ENCODE assay signal across 8 cellular contexts in the genomic region with DNA sequence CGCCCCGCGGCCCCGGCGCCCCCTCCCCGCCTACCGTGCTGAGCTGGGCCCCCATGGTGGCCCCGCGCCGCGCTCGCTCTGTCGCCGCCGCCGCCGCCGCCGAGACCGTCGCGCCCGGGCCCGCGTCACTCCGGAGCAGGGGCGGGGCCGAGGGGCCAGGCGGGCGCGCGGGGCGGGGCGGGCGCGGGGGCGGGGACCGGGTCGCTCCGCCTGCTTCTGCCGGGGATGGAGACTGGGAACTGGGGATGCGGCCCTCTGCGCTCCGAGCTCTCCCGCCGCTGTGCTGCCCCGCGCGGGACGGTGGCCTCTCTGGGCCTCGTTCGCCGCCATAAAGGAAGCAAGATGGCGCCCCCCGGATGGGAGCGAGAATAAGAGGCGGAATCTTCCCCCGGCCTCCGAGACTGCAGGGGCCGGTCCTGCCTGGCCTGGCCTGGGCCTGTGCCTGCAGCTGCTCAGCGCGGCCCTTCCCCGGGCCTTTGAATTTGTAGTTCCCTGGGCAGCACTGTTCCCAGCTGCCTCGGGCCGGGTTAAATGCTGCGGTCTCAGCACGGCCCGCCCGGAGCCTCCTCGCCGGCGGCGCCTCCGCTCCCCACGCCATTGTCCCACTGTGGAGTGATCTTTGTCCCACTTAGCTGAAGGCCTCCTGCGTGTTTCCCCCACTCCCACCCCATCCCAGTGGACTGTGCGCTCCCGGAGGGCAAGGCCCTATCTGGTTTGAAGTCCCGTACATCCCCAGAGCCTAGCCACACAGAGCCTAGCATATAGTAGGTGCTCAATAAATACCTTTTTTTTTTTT. TPM values are rescaled to one million over a fixed set of nuclear protein-coding genes. Genes with fewer than 3 reads are reported as not detected.
DNase-seq lines count a peak whose midpoint lies in the region; ATAC-seq and TF ChIP-seq lines count a peak whose summit lies in the region.

A gene (minus strand): TSS at position 132 of the 796 bp plus-strand sequence. CDS start 77 bp downstream, at position 55.

- no peaks in the 10 kb centered on the region for H3K36me3 ChIP-seq in Caco-2 (ENCODE audit: control insufficient read depth, insufficient read depth, low read length)
- no peaks in the 10 kb centered on the region; the same call in 1 of the 2 replicates for H3K36me3 ChIP-seq in RWPE2 (ENCODE audit: low read depth)

- H3K9me3 ChIP-seq in Caco-2 (no peaks in the 10 kb centered on the region), RWPE2 (ENCODE audit: severe bottlenecking) (no peaks in the 10 kb centered on the region)

- peak within 1 kb of the TSS; percentile 97 for H3K27ac Mint-ChIP-seq in Caco-2 (ENCODE audit: unreplicated experiment)
- peak within 1 kb of the TSS; percentile 85 to 87 for H3K27ac Mint-ChIP-seq in natural killer cell treated with Interleukin-12 subunit alpha and Interleukin-12 subunit beta and Interleukin-15 and Interleukin-18, amount 100 ng/mL, for 72 hours

- no peak for TF ChIP-seq CTCF in Caco-2 (IDR thresholded peaks at IDR 0.05; ENCODE audit: insufficient read depth in 1 of 2, low read depth in 1 of 2, low read length in 1 of 2, severe bottlenecking in 1 of 2, unreplicated experiment in 1 of 2)
- TF ChIP-seq CTCF in RWPE2 (IDR thresholded peaks at IDR 0.05; ENCODE audit: poor library complexity, severe bottlenecking), result no peak
- no peak for TF ChIP-seq CTCF in fibroblast of pulmonary artery (IDR thresholded peaks at IDR 0.05; ENCODE audit: low read length, missing control alignments)

- intact Hi-C loops in Caco-2 (cut with micrococcal nuclease; ENCODE audit: unreplicated experiment), result no loop called here

- POLR2A ChIA-PET in Caco-2 (lab: Charles Lee), result interaction anchor here (0.5 to 1.0 kb wide), 3 partner anchors 34 to 497 kb away, joined by 3 to 7 read pairs (median 3); a partner anchor contains a TSS

- H3K4me3 Mint-ChIP-seq in Caco-2 (ENCODE audit: unreplicated experiment), result peak within 1 kb of the TSS; percentile 100
- H3K4me3 Mint-ChIP-seq in natural killer cell treated with Interleukin-12 subunit alpha and Interleukin-12 subunit beta and Interleukin-15 and Interleukin-18, amount 100 ng/mL, for 72 hours, result peak within 1 kb of the TSS; percentile 99

- H3K27me3 Mint-ChIP-seq in Caco-2 (ENCODE audit: insufficient read depth, unreplicated experiment), result no peaks in the 10 kb centered on the region
- H3K27me3 Mint-ChIP-seq in natural killer cell treated with Interleukin-12 subunit alpha and Interleukin-12 subunit beta and Interleukin-15 and Interleukin-18, amount 100 ng/mL, for 72 hours, result no peaks in the 10 kb centered on the region

- peaks cover 28% of the 10 kb centered on the region for H3K4me1 Mint-ChIP-seq in Caco-2 (ENCODE audit: low read depth, unreplicated experiment)
- peaks cover 15 to 24% of the 10 kb centered on the region in 2 donors for H3K4me1 Mint-ChIP-seq in natural killer cell treated with Interleukin-12 subunit alpha and Interleukin-12 subunit beta and Interleukin-15 and Interleukin-18, amount 100 ng/mL, for 72 hours (ENCODE audit: low read depth in 2 of 2)

- CTCF ChIA-PET in Caco-2 (lab: Charles Lee), result no interaction called here

- H3K36me3 Mint-ChIP-seq in Caco-2 (ENCODE audit: insufficient read depth, unreplicated experiment), result peaks cover 8% of the 10 kb centered on the region
- no peaks in the 10 kb centered on the region for H3K36me3 Mint-ChIP-seq in natural killer cell treated with Interleukin-12 subunit alpha and Interleukin-12 subunit beta and Interleukin-15 and Interleukin-18, amount 100 ng/mL, for 72 hours

- H3K27me3 ChIP-seq in Caco-2 (replicated peaks; ENCODE audit: control insufficient read depth, insufficient read depth, low read length) (no peaks in the 10 kb centered on the region), RWPE2 (ENCODE audit: insufficient read depth, poor library complexity, severe bottlenecking) (no peaks in the 10 kb centered on the region)

- H3K4me3 ChIP-seq in Caco-2 (ENCODE audit: low read depth, low read length) (peak within 1 kb of the TSS; percentile 98), RWPE2 (ENCODE audit: severe bottlenecking) (peak within 1 kb of the TSS; percentile 63), fibroblast of pulmonary artery (replicated peaks; ENCODE audit: low read depth, low read length) (peak within 1 kb of the TSS; percentile 83)

- H3K9me3 Mint-ChIP-seq in Caco-2 (ENCODE audit: unreplicated experiment), result no peaks in the 10 kb centered on the region
- H3K9me3 Mint-ChIP-seq in natural killer cell treated with Interleukin-12 subunit alpha and Interleukin-12 subunit beta and Interleukin-15 and Interleukin-18, amount 100 ng/mL, for 72 hours, result no peaks in the 10 kb centered on the region

- H3K4me1 ChIP-seq in Caco-2 (peaks cover 19% of the 10 kb centered on the region), RWPE2 (ENCODE audit: insufficient read depth, poor library complexity, severe bottlenecking) (peaks cover 22% of the 10 kb centered on the region)

- DNase-seq in Caco-2 (peak; percentile 83 to 87), HuH-7.5 (ENCODE audit: low spot score) (peak; percentile 91), RWPE2 (ENCODE audit: low spot score) (no peak), fibroblast of pulmonary artery (ENCODE audit: low read depth) (peak; percentile 82)
- DNase-seq in activated T-helper 9 cell treated with anti-CD3 and anti-CD28 coated beads, Interleukin-2, amount 50 U/mL, for 16 hours (ENCODE audit: low read depth), result peak; percentile 63
- DNase-seq in natural killer cell treated with Interleukin-12 subunit alpha and Interleukin-12 subunit beta and Interleukin-15 and Interleukin-18, amount 100 ng/mL, for 72 hours (ENCODE audit: low spot score), result peak; percentile 85
- DNase-seq in stimulated activated naive CD4-positive, alpha-beta T cell treated with Interleukin-2 at 50 U/mL for 16 hours (lab: John Stamatoyannopoulos, UW), result peak; percentile 69

- BruUV-seq in Caco-2 (replicated peaks; lab: Mats Ljungman, UMichigan), result TSS peak; percentile 95

- ATAC-seq in GM21381 (IDR thresholded peaks at IDR 0.05; ENCODE audit: unreplicated experiment) (peak; percentile 64), RWPE2 (ENCODE audit: low read depth) (peak; percentile 88)
- ATAC-seq in natural killer cell treated with Interleukin-12 subunit alpha and Interleukin-12 subunit beta and Interleukin-15 and Interleukin-18, amount 100 ng/mL, for 72 hours, result peak; percentile 91 to 95

- H3K27ac ChIP-seq in RWPE2 (ENCODE audit: poor library complexity, severe bottlenecking), result peak within 1 kb of the TSS; percentile 60

RNA-seq across cellular contexts. Expression of the gene that starts here (rescaled TPM):
- 120 and 130 TPM in 2 replicates for total RNA-seq in Caco-2 (2022)
- 10 to 100 TPM; 79.6 to 96.7 TPM for total RNA-seq in natural killer cell treated with Interleukin-12 subunit alpha and Interleukin-12 subunit beta and Interleukin-15 and Interleukin-18, amount 100 ng/mL, for 72 hours
